1 cellular context compared by ENCODE assay signal in the genomic region with DNA sequence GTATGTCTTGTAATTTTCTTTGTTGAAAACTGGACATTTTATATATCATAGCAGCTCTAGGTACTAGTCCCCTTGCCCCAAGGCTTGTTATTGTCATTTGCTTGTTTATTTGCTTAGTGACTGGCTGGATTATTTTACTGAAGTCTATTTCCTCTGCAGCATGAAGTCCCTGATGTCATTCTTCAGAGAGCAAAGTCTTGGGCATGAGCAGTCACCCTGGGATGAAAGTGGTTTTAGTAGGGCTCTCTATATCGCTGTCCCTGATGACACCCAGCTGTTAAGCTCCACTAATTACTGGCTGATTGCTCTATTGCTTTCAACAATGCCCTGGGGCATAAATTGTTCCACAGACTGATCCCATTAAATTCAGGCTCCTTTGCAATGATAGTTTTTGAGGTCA.
TF ChIP-seq lines count a peak whose summit lies in the region.

No MANE protein-coding gene starts in this region.

TF ChIP-seq in GM12878, 131 proteins besides CTCF, POLR2A, EP300 and RAD21 (continued from another document):
- TF ChIP-seq ZBTB4 (CRISPR knock-in tag; IDR thresholded peaks at IDR 0.05) (no peak), IKZF1 (conservative IDR thresholded peaks at IDR 0.05) (no peak), EED (IDR thresholded peaks at IDR 0.05; ENCODE audit: low read depth) (no peak), PML (IDR thresholded peaks at IDR 0.05; ENCODE audit: low read length) (no peak), SMAD5 (IDR thresholded peaks at IDR 0.05; ENCODE audit: low read depth) (no peak), ZBED1 (IDR thresholded peaks at IDR 0.05; ENCODE audit: borderline replicate concordance) (no peak), JUND (IDR thresholded peaks at IDR 0.05; ENCODE audit: low read depth, low read length) (no peak), SMC3 (IDR thresholded peaks at IDR 0.05; ENCODE audit: borderline replicate concordance, low read length) (no peak), BCL3 (IDR thresholded peaks at IDR 0.05; ENCODE audit: borderline replicate concordance, insufficient read depth, low read depth, low read length, poor library complexity, severe bottlenecking) (no peak), CBFB (IDR thresholded peaks at IDR 0.05; ENCODE audit: low read depth) (no peak)
- TF ChIP-seq, protein P1, sequence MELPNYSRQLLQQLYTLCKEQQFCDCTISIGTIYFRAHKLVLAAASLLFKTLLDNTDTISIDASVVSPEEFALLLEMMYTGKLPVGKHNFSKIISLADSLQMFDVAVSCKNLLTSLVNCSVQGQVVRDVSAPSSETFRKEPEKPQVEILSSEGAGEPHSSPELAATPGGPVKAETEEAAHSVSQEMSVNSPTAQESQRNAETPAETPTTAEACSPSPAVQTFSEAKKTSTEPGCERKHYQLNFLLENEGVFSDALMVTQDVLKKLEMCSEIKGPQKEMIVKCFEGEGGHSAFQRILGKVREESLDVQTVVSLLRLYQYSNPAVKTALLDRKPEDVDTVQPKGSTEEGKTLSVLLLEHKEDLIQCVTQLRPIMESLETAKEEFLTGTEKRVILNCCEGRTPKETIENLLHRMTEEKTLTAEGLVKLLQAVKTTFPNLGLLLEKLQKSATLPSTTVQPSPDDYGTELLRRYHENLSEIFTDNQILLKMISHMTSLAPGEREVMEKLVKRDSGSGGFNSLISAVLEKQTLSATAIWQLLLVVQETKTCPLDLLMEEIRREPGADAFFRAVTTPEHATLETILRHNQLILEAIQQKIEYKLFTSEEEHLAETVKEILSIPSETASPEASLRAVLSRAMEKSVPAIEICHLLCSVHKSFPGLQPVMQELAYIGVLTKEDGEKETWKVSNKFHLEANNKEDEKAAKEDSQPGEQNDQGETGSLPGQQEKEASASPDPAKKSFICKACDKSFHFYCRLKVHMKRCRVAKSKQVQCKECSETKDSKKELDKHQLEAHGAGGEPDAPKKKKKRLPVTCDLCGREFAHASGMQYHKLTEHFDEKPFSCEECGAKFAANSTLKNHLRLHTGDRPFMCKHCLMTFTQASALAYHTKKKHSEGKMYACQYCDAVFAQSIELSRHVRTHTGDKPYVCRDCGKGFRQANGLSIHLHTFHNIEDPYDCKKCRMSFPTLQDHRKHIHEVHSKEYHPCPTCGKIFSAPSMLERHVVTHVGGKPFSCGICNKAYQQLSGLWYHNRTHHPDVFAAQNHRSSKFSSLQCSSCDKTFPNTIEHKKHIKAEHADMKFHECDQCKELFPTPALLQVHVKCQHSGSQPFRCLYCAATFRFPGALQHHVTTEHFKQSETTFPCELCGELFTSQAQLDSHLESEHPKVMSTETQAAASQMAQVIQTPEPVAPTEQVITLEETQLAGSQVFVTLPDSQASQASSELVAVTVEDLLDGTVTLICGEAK (IDR thresholded peaks at IDR 0.05; ENCODE audit: borderline replicate concordance): no peak
